In the genomic region with DNA sequence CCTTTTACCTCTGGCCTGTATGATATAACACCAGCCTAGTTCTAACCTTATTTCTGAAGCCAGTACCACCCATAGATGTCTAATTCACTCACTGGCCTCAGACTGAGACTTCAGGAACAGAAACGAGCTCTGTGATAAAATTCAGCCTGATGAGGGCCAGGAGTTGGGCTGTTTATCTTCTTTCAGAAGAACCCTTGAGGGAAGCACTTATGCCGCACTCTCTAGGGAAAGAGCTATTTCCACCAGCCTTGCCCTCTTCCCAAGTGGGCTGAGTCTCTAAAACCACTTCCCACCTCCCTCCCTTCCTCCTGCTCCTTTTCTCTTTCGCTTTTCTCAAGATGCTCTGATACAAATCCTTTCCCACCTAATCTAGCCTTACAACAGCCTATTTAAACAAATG, we compare ENCODE assay signal across 38 cellular contexts. TPM values are rescaled to one million over a fixed set of nuclear protein-coding genes. Genes with fewer than 3 reads are reported as not detected.
"Had no signal": no experiment of that assay in that cellular context is flagged by ENCODE, and none has a peak within 500 bp of the region (broad histone marks: within the 10 kb centered on the region; RNA-seq: fewer than 3 reads in every experiment).

No MANE protein-coding gene starts in this region.

- DNase-seq: Kasumi-1, MG63, NCI-H1048, NCI-H1092 treated with DMSO at 0.1 percent for 48 hours, NCI-H1105 treated with DMSO at 0.1 percent for 48 hours, NCI-H1417, NCI-H1436, NCI-H146, NCI-H1694, NCI-H187, NCI-H1930, NCI-H2029 treated with DMSO at 0.1 percent for 48 hours, NCI-H2081 treated with DMSO at 0.1 percent for 48 hours, NCI-H2107, NCI-H2171, NCI-H226, NCI-H446 treated with DMSO at 0.1 percent for 48 hours, NCI-H510A, NCI-H524, NCI-H526, NCI-H69, NCI-H748 treated with DMSO at 0.1 percent for 48 hours, NCI-H82, PC-9, SHP77, SIG-M5, SJCRH30, T-cell had no signal

- H3K4me3 ChIP-seq: MG63, PC-9, SJCRH30, SK-N-MC had no signal

- ATAC-seq: Panc1, Right ventricle myocardium inferior, SK-N-SH treated with all-trans-retinoic acid at 6 μM for 48 hours, T-cell had no signal

- H3K27me3 ChIP-seq: MG63, SJCRH30 had no signal

- H3K4me1 ChIP-seq: SJCRH30 had no signal

- H3K9me3 ChIP-seq: MG63, SJCRH30 had no signal

- H3K36me3 ChIP-seq: MG63, SJCRH30 had no signal

- H3K4me2 ChIP-seq: PC-9 had no signal

- H3K27ac ChIP-seq: PC-9, RWPE1, SJCRH30, SK-N-MC had no signal

RNA-seq across cellular contexts. Expression of a gene that starts 2.0 kb away (rescaled TPM):
- total RNA-seq: M059J; OCI-LY7; PC-9; Right ventricle myocardium inferior; RPMI7951; SJCRH30; SK-MEL-5; T-cell; T-helper 1 cell treated with Interleukin-12 subunit alpha and Interleukin-12 subunit beta and Interleukin-4 antibody, amounts not matched to agents 30 ng/mL and 1 ng/mL, for 36 hours had no signal
